ENCODE assay signal across 8 cellular contexts in the genomic region with DNA sequence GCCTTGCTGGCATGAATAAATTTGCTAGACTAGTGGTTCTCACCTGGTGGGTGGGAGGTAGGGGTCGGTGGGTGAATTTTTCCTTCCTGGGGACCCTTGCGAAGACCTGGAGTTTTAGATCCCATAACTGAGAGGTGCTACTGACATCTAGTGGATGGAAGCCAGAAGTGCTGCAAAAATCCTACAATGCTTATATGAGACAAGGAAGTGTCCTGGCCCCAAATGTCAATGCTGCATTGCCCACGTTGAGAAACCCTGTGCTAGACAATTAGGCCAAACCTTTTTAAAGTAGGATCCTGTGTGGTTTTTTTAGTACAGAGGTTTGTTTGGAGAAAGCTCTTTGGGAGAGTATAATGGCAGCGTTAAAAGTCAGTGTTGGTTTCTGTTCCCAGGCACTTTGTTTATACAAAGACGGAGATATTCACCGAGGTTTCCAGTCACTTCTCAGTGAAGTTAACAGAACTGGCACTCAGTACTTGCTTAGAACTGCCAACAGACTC. TPM values are rescaled to one million over a fixed set of nuclear protein-coding genes. Genes with fewer than 3 reads are reported as not detected.
DNase-seq lines count a peak whose midpoint lies in the region; ATAC-seq and TF ChIP-seq lines count a peak whose summit lies in the region.

No MANE protein-coding gene starts in this region.

- intact Hi-C loops in CD4-positive, alpha-beta T cell (cut with DNase I, micrococcal nuclease): loop anchor here (1.0 to 10.0 kb wide), 5 partner anchors 16 to 1795 kb away; a partner anchor contains a TSS
- intact Hi-C loops in activated CD8-positive, alpha-beta T cell treated with anti-CD3 and anti-CD28 coated beads for 36 hours (cut with micrococcal nuclease): loop anchor here (1.0 kb wide), 2 partner anchors 16 to 461 kb away; no protein-coding TSS in a partner anchor

- POLR2A ChIA-PET in CD4-positive, alpha-beta T cell (lab: Charles Lee): no interaction called here
- POLR2A ChIA-PET in activated CD8-positive, alpha-beta T cell treated with anti-CD3 and anti-CD28 coated beads for 36 hours (lab: Charles Lee): no interaction called here

- H3K27me3 Mint-ChIP-seq in CD4-positive, alpha-beta T cell: no peaks in the 10 kb centered on the region
- no peaks in the 10 kb centered on the region for H3K27me3 Mint-ChIP-seq in activated CD8-positive, alpha-beta T cell treated with anti-CD3 and anti-CD28 coated beads for 36 hours
- H3K27me3 Mint-ChIP-seq in nephron progenitor cell (ENCODE audit: low read depth, poor library complexity): peaks cover 4% of the 10 kb centered on the region

- H3K4me3 Mint-ChIP-seq in CD4-positive, alpha-beta T cell: no peak overlapping the region
- no peak overlapping the region for H3K4me3 Mint-ChIP-seq in activated CD8-positive, alpha-beta T cell treated with anti-CD3 and anti-CD28 coated beads for 36 hours
- H3K4me3 Mint-ChIP-seq in nephron progenitor cell: peak overlapping the region; percentile 49

- peak in 6 of 10 experiments; percentile 6 to 27 (median 14) for DNase-seq in CD4-positive, alpha-beta T cell
- DNase-seq in NCI-H2227 treated with DMSO at 0.1 percent for 48 hours (lab: John Stamatoyannopoulos, UW): peak; percentile 59
- peak; percentile 59 for DNase-seq in activated CD8-positive, alpha-beta T cell treated with anti-CD3 and anti-CD28 coated beads for 36 hours
- DNase-seq in fibroblast of peridontal ligament (ENCODE audit: extremely low read depth): peak; percentile 83
- peak; percentile 56 for DNase-seq in nephron progenitor cell
- no peak for DNase-seq in GF-D8 (lab: John Stamatoyannopoulos, UW)

- CTCF ChIA-PET in CD4-positive, alpha-beta T cell (lab: Charles Lee): interaction anchor here (1.5 kb wide), 1 partner anchor 16 kb away, joined by 6 read pairs; no protein-coding TSS in a partner anchor
- CTCF ChIA-PET in activated CD8-positive, alpha-beta T cell treated with anti-CD3 and anti-CD28 coated beads for 36 hours (lab: Charles Lee): interaction anchor here (0.7 to 1.2 kb wide), 6 partner anchors 8 to 469 kb away, joined by 3 to 8 read pairs (median 3); no protein-coding TSS in a partner anchor

- peaks cover 40% of the 10 kb centered on the region for H3K36me3 Mint-ChIP-seq in CD4-positive, alpha-beta T cell (ENCODE audit: low read depth)
- H3K36me3 Mint-ChIP-seq in activated CD8-positive, alpha-beta T cell treated with anti-CD3 and anti-CD28 coated beads for 36 hours (ENCODE audit: low read depth): peaks cover 15% of the 10 kb centered on the region
- no peaks in the 10 kb centered on the region for H3K36me3 Mint-ChIP-seq in nephron progenitor cell (ENCODE audit: low read depth)

- H3K27ac Mint-ChIP-seq in CD4-positive, alpha-beta T cell: no peak overlapping the region
- H3K27ac Mint-ChIP-seq in activated CD8-positive, alpha-beta T cell treated with anti-CD3 and anti-CD28 coated beads for 36 hours: no peak overlapping the region
- H3K27ac Mint-ChIP-seq in nephron progenitor cell: no peak overlapping the region

- ATAC-seq in CD4-positive, alpha-beta T cell (ENCODE audit: poor library complexity): peak; percentile 78
- peak; percentile 66 for ATAC-seq in GM18858 (IDR thresholded peaks at IDR 0.05; ENCODE audit: unreplicated experiment)
- peak; percentile 47 for ATAC-seq in HG03095 (IDR thresholded peaks at IDR 0.05; ENCODE audit: unreplicated experiment)
- ATAC-seq in activated CD8-positive, alpha-beta T cell treated with anti-CD3 and anti-CD28 coated beads for 36 hours: peak; percentile 81

- H3K9me3 Mint-ChIP-seq in CD4-positive, alpha-beta T cell: no peaks in the 10 kb centered on the region
- H3K9me3 Mint-ChIP-seq in activated CD8-positive, alpha-beta T cell treated with anti-CD3 and anti-CD28 coated beads for 36 hours: no peaks in the 10 kb centered on the region
- no peaks in the 10 kb centered on the region for H3K9me3 Mint-ChIP-seq in nephron progenitor cell

- no peaks in the 10 kb centered on the region for H3K27me3 ChIP-seq in CD4-positive, alpha-beta T cell (ENCODE audit: control insufficient read depth, insufficient read depth, low read length)

- no peak overlapping the region for H3K27ac ChIP-seq in CD4-positive, alpha-beta T cell (ENCODE audit: low read depth, low read length)

- H3K4me1 Mint-ChIP-seq in CD4-positive, alpha-beta T cell (ENCODE audit: low read depth): peaks cover 7% of the 10 kb centered on the region
- H3K4me1 Mint-ChIP-seq in activated CD8-positive, alpha-beta T cell treated with anti-CD3 and anti-CD28 coated beads for 36 hours (ENCODE audit: low read depth): peaks cover 12% of the 10 kb centered on the region
- H3K4me1 Mint-ChIP-seq in nephron progenitor cell: peaks cover 16% of the 10 kb centered on the region

- no peaks in the 10 kb centered on the region for H3K9me3 ChIP-seq in CD4-positive, alpha-beta T cell (ENCODE audit: control insufficient read depth, low read length)

- peak; percentile 89 for TF ChIP-seq CTCF in CD4-positive, alpha-beta T cell (IDR thresholded peaks at IDR 0.05)
- TF ChIP-seq CTCF in activated CD8-positive, alpha-beta T cell treated with anti-CD3 and anti-CD28 coated beads for 36 hours (IDR thresholded peaks at IDR 0.05): peak; percentile 80
- TF ChIP-seq CTCF in nephron progenitor cell (IDR thresholded peaks at IDR 0.05): peak; percentile 80

RNA-seq across cellular contexts. Expression of a gene that starts 9.6 kb away (rescaled TPM):
- total RNA-seq in CD4-positive, alpha-beta T cell: 10 to 100 TPM in 1 of 2 experiments, 1 to 10 TPM in 1; 9.8 to 11.0 TPM
- total RNA-seq in activated CD8-positive, alpha-beta T cell treated with anti-CD3 and anti-CD28 coated beads for 36 hours: 1 to 10 TPM; 6.3 to 7.5 TPM

RNA-seq across cellular contexts. Expression of a gene that starts 30.4 kb away (rescaled TPM):
- not detected for total RNA-seq in CD4-positive, alpha-beta T cell
- 1 to 10 TPM; 1.4 to 1.6 TPM for total RNA-seq in activated CD8-positive, alpha-beta T cell treated with anti-CD3 and anti-CD28 coated beads for 36 hours
